22 cellular contexts compared by ENCODE assay signal in genomic region chr2:137748533-137748932, GRCh38.
"Had no signal": no experiment of that assay in that cellular context is flagged by ENCODE, and none has a peak within 500 bp of the region (broad histone marks: within the 10 kb centered on the region; RNA-seq: fewer than 3 reads in every experiment).

No MANE protein-coding gene starts in this region.

- H3K36me3 Mint-ChIP-seq: IgD-negative memory B cell had no signal

- H3K27ac ChIP-seq: KMS-11 had no signal

- H3K4me2 ChIP-seq: KMS-11 had no signal

- H3K4me3 Mint-ChIP-seq: IgD-negative memory B cell had no signal

- DNase-seq: Kasumi-1, NCI-H1092, NCI-H1105 treated with DMSO at 0.1 percent for 48 hours, NCI-H1417 treated with DMSO at 0.1 percent for 48 hours, NCI-H146, NCI-H1694 treated with DMSO at 0.1 percent for 48 hours, NCI-H1930, NCI-H2081, NCI-H2107, NCI-H226, NCI-H446, NCI-H510A, NCI-H524 treated with DMSO at 0.1 percent for 48 hours, NCI-H69, NCI-H774, Right ventricle myocardium superior, RPMI8226 had no signal

- H3K9ac ChIP-seq: KMS-11 had no signal

- H3K4me1 Mint-ChIP-seq: IgD-negative memory B cell had no signal

- H3K27ac Mint-ChIP-seq: IgD-negative memory B cell had no signal

- FAIRE-seq: K562, RCC 7860 had no signal

- H3K4me3 ChIP-seq: K562 had no signal

- H3K27me3 Mint-ChIP-seq: IgD-negative memory B cell had no signal

- ATAC-seq: K562, SK-N-SH treated with all-trans-retinoic acid at 6 μM for 48 hours had no signal
